In genomic region chr17:31859487-31860008, GRCh38 we compare ENCODE assay signal across 8 cellular contexts. TPM values are rescaled to one million over a fixed set of nuclear protein-coding genes. Genes with fewer than 3 reads are reported as not detected.
DNase-seq lines count a peak whose midpoint lies in the region; ATAC-seq and TF ChIP-seq lines count a peak whose summit lies in the region.

No MANE protein-coding gene starts in this region.

- no peaks in the 10 kb centered on the region for H3K9me3 ChIP-seq in SJSA1 (replicated peaks)

- H3K36me3 ChIP-seq in SJSA1 = peaks cover 53% of the 10 kb centered on the region

- H3K27ac ChIP-seq in SJSA1 = no peak overlapping the region

- no peaks in the 10 kb centered on the region for H3K27me3 ChIP-seq in SJSA1 (replicated peaks)

- no peak for TF ChIP-seq CTCF in fibroblast of villous mesenchyme (IDR thresholded peaks at IDR 0.05; ENCODE audit: insufficient read depth, low read depth, low read length)

- ATAC-seq in GM21423 (IDR thresholded peaks at IDR 0.05; ENCODE audit: unreplicated experiment) (peak; percentile 2), GM18519 (IDR thresholded peaks at IDR 0.05; ENCODE audit: low FRiP score, unreplicated experiment) (no peak), HG03025 (IDR thresholded peaks at IDR 0.05; ENCODE audit: low FRiP score, unreplicated experiment) (no peak)

- H3K4me3 ChIP-seq in SJSA1 (peak overlapping the region; percentile 87), fibroblast of villous mesenchyme (ENCODE audit: low read depth, low read length) (peak overlapping the region; percentile 58), skeletal muscle cell (ENCODE audit: low read depth, low read length) (peak overlapping the region; percentile 35)

- H3K4me1 ChIP-seq in SJSA1 (replicated peaks) = peaks cover 19% of the 10 kb centered on the region

- DNase-seq in SJSA1 (ENCODE audit: low read depth in 1 of 2, low spot score in 2 of 2) = peak in 1 of 2 experiments; percentile 43
- DNase-seq in fibroblast of villous mesenchyme (ENCODE audit: low read depth) = no peak
- no peak for DNase-seq in skeletal muscle cell (ENCODE audit: low read depth)
- no peak for DNase-seq in HUDEP-2 (lab: John Stamatoyannopoulos, UW; ENCODE audit: unreplicated experiment in 76 of 76)
- DNase-seq in central memory CD4-positive, alpha-beta T cell = no peak

RNA-seq across cellular contexts. Expression of gene COPRS, which starts 0.5 kb away (rescaled TPM):
- 119 and 197 TPM in 2 replicates for total RNA-seq in SJSA1 (2014; rRNA removed; shearing (Covaris generic))
- 64.3 and 84.7 TPM in 2 replicates for total RNA-seq in fibroblast of villous mesenchyme

RNA-seq across cellular contexts. Expression of gene UTP6, which starts 42.0 kb away (rescaled TPM):
- total RNA-seq in SJSA1 (2014; rRNA removed; shearing (Covaris generic)) = 60.9 and 86.4 TPM in 2 replicates
- 32.2 and 41.5 TPM in 2 replicates for total RNA-seq in fibroblast of villous mesenchyme

Comparison
In these comparisons a context has a peak if more than half of its experiments do, and no peak if none do; other contexts are left out.
1. H3K4me3 ChIP-seq: peak in every context shown above with its lines; median percentile 87 in SJSA1; 58 in fibroblast of villous mesenchyme; 35 in skeletal muscle cell.